In genomic region chr4:138184881-138185280, GRCh38 we compare ENCODE assay signal across 21 cellular contexts.
"Had no signal": no experiment of that assay in that cellular context is flagged by ENCODE, and none has a peak within 500 bp of the region (broad histone marks: within the 10 kb centered on the region; RNA-seq: fewer than 3 reads in every experiment).

No MANE protein-coding gene starts in this region.

- H3K4me3 Mint-ChIP-seq: activated CD8-positive, alpha-beta T cell treated with anti-CD3 and anti-CD28 coated beads, Interleukin-2, amount 10 ng/mL, durations not matched to agents 7 days and 5 days; activated naive CD4-positive, alpha-beta T cell treated with anti-CD3 and anti-CD28 coated beads, Interleukin-2, amount 50 U/mL, for 24 hours; endodermal cell; naive B cell; neural crest cell; stimulated activated memory B cell treated with anti-CD40 and anti-IgM and Interleukin-4, amounts not matched to agents 10 μg/mL and 1 μg/mL and 100 μg/mL, for 72 hours had no signal

- H3K27me3 Mint-ChIP-seq: stimulated activated memory B cell treated with anti-CD40 and anti-IgM and Interleukin-4, amounts not matched to agents 10 μg/mL and 1 μg/mL and 100 μg/mL, for 72 hours had no signal

- H3K27ac Mint-ChIP-seq: activated CD8-positive, alpha-beta T cell treated with anti-CD3 and anti-CD28 coated beads, Interleukin-2, amount 10 ng/mL, durations not matched to agents 7 days and 5 days; activated naive CD4-positive, alpha-beta T cell treated with anti-CD3 and anti-CD28 coated beads, Interleukin-2, amount 50 U/mL, for 24 hours; endodermal cell; naive B cell; stimulated activated memory B cell treated with anti-CD40 and anti-IgM and Interleukin-4, amounts not matched to agents 10 μg/mL and 1 μg/mL and 100 μg/mL, for 72 hours had no signal

- H3K9me3 Mint-ChIP-seq: activated naive CD4-positive, alpha-beta T cell treated with anti-CD3 and anti-CD28 coated beads, Interleukin-2, amount 50 U/mL, for 24 hours; endodermal cell; naive B cell; neural crest cell; stimulated activated memory B cell treated with anti-CD40 and anti-IgM and Interleukin-4, amounts not matched to agents 10 μg/mL and 1 μg/mL and 100 μg/mL, for 72 hours had no signal

- H3K36me3 Mint-ChIP-seq: activated naive CD4-positive, alpha-beta T cell treated with anti-CD3 and anti-CD28 coated beads, Interleukin-2, amount 50 U/mL, for 24 hours; naive B cell; stimulated activated memory B cell treated with anti-CD40 and anti-IgM and Interleukin-4, amounts not matched to agents 10 μg/mL and 1 μg/mL and 100 μg/mL, for 72 hours had no signal

- H3K4me1 Mint-ChIP-seq: activated naive CD4-positive, alpha-beta T cell treated with anti-CD3 and anti-CD28 coated beads, Interleukin-2, amount 50 U/mL, for 24 hours had no signal

- DNase-seq: activated CD4-positive, alpha-beta T cell treated with anti-CD3 and anti-CD28 coated beads for 1 hour; activated CD4-positive, alpha-beta T cell treated with anti-CD3 and anti-CD28 coated beads, Interleukin-2, amount 50 U/mL, for 1 hour; activated CD8-positive, alpha-beta T cell treated with anti-CD3 and anti-CD28 coated beads, Interleukin-2, amount 10 ng/mL, durations not matched to agents 7 days and 5 days; activated gamma-delta T cell treated with Interleukin-2 at 50 U/mL for 16 hours; activated T-cell treated with anti-CD3 and anti-CD28 coated beads, Interleukin-2, amount 50 U/mL, for 1 hour; cerebellar nuclear complex; endodermal cell; foreskin fibroblast; heart right ventricle; islet precursor cell; left colon; mesenchymal stem cell; naive B cell; occipital lobe; right lobe of liver; small intestine; stimulated activated CD4-positive, alpha-beta T cell treated with anti-CD3 and anti-CD28 coated beads, Interleukin-15, amount 100 ng/mL, for 24 hours; stomach had no signal

- ATAC-seq: activated CD8-positive, alpha-beta T cell treated with anti-CD3 and anti-CD28 coated beads, Interleukin-2, amount 10 ng/mL, durations not matched to agents 7 days and 5 days; heart right ventricle; left colon; right lobe of liver; stimulated activated memory B cell treated with anti-CD40 and anti-IgM and Interleukin-4, amounts not matched to agents 10 μg/mL and 1 μg/mL and 100 μg/mL, for 72 hours had no signal
